In genomic region chr3:109973733-109974132, GRCh38 we compare ENCODE assay signal across 24 cellular contexts.
A peak's percentile ranks its signal among the peaks of the same experiment; 100 is the strongest.
DNase-seq lines count a peak whose midpoint lies in the region; ATAC-seq, FAIRE-seq and TF ChIP-seq lines count a peak whose summit lies in the region.
"Had no signal": no experiment of that assay in that cellular context is flagged by ENCODE, and none has a peak within 500 bp of the region (broad histone marks: within the 10 kb centered on the region; RNA-seq: fewer than 3 reads in every experiment).

No MANE protein-coding gene starts in this region.

- no peak overlapping the region for H3K9ac ChIP-seq in mesenchymal stem cell (ENCODE audit: low read length)

- no peak for ATAC-seq in HG03095 (IDR thresholded peaks at IDR 0.05; ENCODE audit: unreplicated experiment)
- ATAC-seq: body of pancreas; CD8-positive, alpha-beta T cell; natural killer cell; pancreas; right cardiac atrium; WTC11 had no signal

- FAIRE-seq in endometrium (lab: Jason Lieb, UNC), result peak; percentile 66

- H3K4me1 ChIP-seq in mesenchymal stem cell (ENCODE audit: control insufficient read depth, insufficient read depth, low read depth, low read length) (no peaks in the 10 kb centered on the region), HAP-1 (no peaks in the 10 kb centered on the region; the same call in 1 of the 2 replicates)
- H3K4me1 ChIP-seq: body of pancreas, pancreas, thyroid gland had no signal

- H2AK5ac ChIP-seq in mesenchymal stem cell (ENCODE audit: low read length, severe bottlenecking), result no peak overlapping the region

- H3K14ac ChIP-seq in mesenchymal stem cell (ENCODE audit: low read length in 2 of 2), result no peak overlapping the region

- H2BK120ac ChIP-seq in mesenchymal stem cell (ENCODE audit: low read depth, low read length), result no peak overlapping the region

- H3K27me3 ChIP-seq in mesenchymal stem cell (ENCODE audit: control insufficient read depth in 1 of 2, insufficient read depth in 1 of 2, low read length in 2 of 2) (no peaks in the 10 kb centered on the region), HAP-1 (ENCODE audit: low read depth) (no peaks in the 10 kb centered on the region), dorsolateral prefrontal cortex (no peaks in the 10 kb centered on the region)
- H3K27me3 ChIP-seq: body of pancreas, pancreas, thyroid gland had no signal

- no peak for TF ChIP-seq CTCF in dorsolateral prefrontal cortex (IDR thresholded peaks at IDR 0.05 in 54 of 56, conservative IDR thresholded peaks at IDR 0.05 in 2 of 56; ENCODE audit: low read depth in 1 of 56, partially characterized antibody in 56 of 56)

- H3K9me3 ChIP-seq in mesenchymal stem cell (ENCODE audit: control insufficient read depth, low read length) (no peaks in the 10 kb centered on the region), HAP-1 (no peaks in the 10 kb centered on the region; the same call in 1 of the 2 replicates)
- H3K9me3 ChIP-seq: body of pancreas, pancreas, thyroid gland had no signal

- no peak overlapping the region for H4K8ac ChIP-seq in mesenchymal stem cell (ENCODE audit: low read length)

- intact Hi-C loops in dorsolateral prefrontal cortex (cut with DNase I), result no loop called here

- in situ Hi-C loops in HAP-1 (cut with MboI; ENCODE audit: low sequenced_read_pairs), result no loop called here

- no peak overlapping the region for H2BK12ac ChIP-seq in mesenchymal stem cell (ENCODE audit: low read length in 2 of 2)

- H4K91ac ChIP-seq in mesenchymal stem cell (ENCODE audit: low read length), result no peak overlapping the region

- no peak overlapping the region for H3K18ac ChIP-seq in mesenchymal stem cell (ENCODE audit: low read depth in 1 of 2, low read length in 2 of 2)

- WGBS in mesenchymal stem cell, result 50% methylated on average over 1 of the region's 4 CpGs

- H3K4me2 ChIP-seq in mesenchymal stem cell (ENCODE audit: low read length, poor library complexity, severe bottlenecking), result no peak overlapping the region

- H3K36me3 ChIP-seq in mesenchymal stem cell (ENCODE audit: control insufficient read depth in 1 of 2, insufficient read depth in 2 of 2, low read depth in 1 of 2, low read length in 2 of 2), result no peaks in the 10 kb centered on the region
- no peaks in the 10 kb centered on the region for H3K36me3 ChIP-seq in HAP-1 (replicated peaks)
- H3K36me3 ChIP-seq: pancreas, thyroid gland had no signal

- H3K79me1 ChIP-seq in mesenchymal stem cell (replicated peaks; ENCODE audit: low read length, poor library complexity, severe bottlenecking), result no peaks in the 10 kb centered on the region

- peak; percentile 5 for DNase-seq in EL
- peak; percentile 10 for DNase-seq in mesenchymal stem cell
- no peak for DNase-seq in HAP-1 (ENCODE audit: low spot score in 2 of 2)
- no peak for DNase-seq in NCI-H526 (lab: John Stamatoyannopoulos, UW)
- DNase-seq in dorsolateral prefrontal cortex, result no peak
- DNase-seq: body of pancreas; CD8-positive, alpha-beta T cell; cortex of kidney; GF-D8; MM.1S; natural killer cell; NCI-H1417 treated with DMSO at 0.1 percent for 48 hours; pancreas; right cardiac atrium; stimulated activated CD4-positive, alpha-beta T cell treated with anti-CD3 and anti-CD28 coated beads, Interleukin-12 subunit alpha, Interleukin-12 subunit beta, amount 100 ng/mL, for 4 hours; stimulated activated CD4-positive, alpha-beta T cell treated with anti-CD3 and anti-CD28 coated beads, Interleukin-4, amount 100 ng/mL, for 4 hours; T1000; thyroid gland had no signal

- H3K4me3 ChIP-seq in mesenchymal stem cell (ENCODE audit: insufficient read depth in 1 of 2, low read depth in 1 of 2, low read length in 2 of 2) (no peak overlapping the region), HAP-1 (no peak overlapping the region), dorsolateral prefrontal cortex (no peak overlapping the region)
- H3K4me3 ChIP-seq: body of pancreas, pancreas, thyroid gland had no signal

- no peak overlapping the region for H2BK5ac ChIP-seq in mesenchymal stem cell (ENCODE audit: low read depth, low read length, poor library complexity, severe bottlenecking)

- TF ChIP-seq EP300 in Ishikawa (IDR thresholded peaks at IDR 0.05; ENCODE audit: borderline replicate concordance), result no peak

- H3K27ac ChIP-seq in mesenchymal stem cell (ENCODE audit: low read length, poor library complexity, severe bottlenecking), result no peak overlapping the region
- no peak overlapping the region for H3K27ac ChIP-seq in dorsolateral prefrontal cortex
- H3K27ac ChIP-seq: body of pancreas, HL-60, pancreas, RWPE1, thyroid gland had no signal

- no peak overlapping the region for H3K4ac ChIP-seq in mesenchymal stem cell (ENCODE audit: low read depth in 1 of 2, low read length in 2 of 2)

- no peak overlapping the region for H2AFZ ChIP-seq in mesenchymal stem cell (ENCODE audit: low read depth, low read length)

- H3K23ac ChIP-seq in mesenchymal stem cell (ENCODE audit: low read length in 2 of 2), result no peak overlapping the region

- no peak for TF ChIP-seq RAD21 in Ishikawa (IDR thresholded peaks at IDR 0.05; ENCODE audit: low read depth)

- no peak overlapping the region for H2BK15ac ChIP-seq in mesenchymal stem cell (ENCODE audit: low read depth, poor library complexity, severe bottlenecking)

TF ChIP-seq in Ishikawa, 13 proteins besides CTCF, POLR2A, EP300 and RAD21:
- TF ChIP-seq YY1 (IDR thresholded peaks at IDR 0.05; ENCODE audit: low read depth) (no peak), REST (IDR thresholded peaks at IDR 0.05; ENCODE audit: low read depth) (peak; percentile 90)

Comparison
In these comparisons a context has a peak if more than half of its experiments do, and no peak if none do; other contexts are left out.
1. DNase-seq: peak in EL (single experiment) and mesenchymal stem cell (single experiment); none in HAP-1 (0 of 2), NCI-H526 (0 of 2) and dorsolateral prefrontal cortex (0 of 10).